13 cellular contexts compared by ENCODE assay signal in the genomic region with DNA sequence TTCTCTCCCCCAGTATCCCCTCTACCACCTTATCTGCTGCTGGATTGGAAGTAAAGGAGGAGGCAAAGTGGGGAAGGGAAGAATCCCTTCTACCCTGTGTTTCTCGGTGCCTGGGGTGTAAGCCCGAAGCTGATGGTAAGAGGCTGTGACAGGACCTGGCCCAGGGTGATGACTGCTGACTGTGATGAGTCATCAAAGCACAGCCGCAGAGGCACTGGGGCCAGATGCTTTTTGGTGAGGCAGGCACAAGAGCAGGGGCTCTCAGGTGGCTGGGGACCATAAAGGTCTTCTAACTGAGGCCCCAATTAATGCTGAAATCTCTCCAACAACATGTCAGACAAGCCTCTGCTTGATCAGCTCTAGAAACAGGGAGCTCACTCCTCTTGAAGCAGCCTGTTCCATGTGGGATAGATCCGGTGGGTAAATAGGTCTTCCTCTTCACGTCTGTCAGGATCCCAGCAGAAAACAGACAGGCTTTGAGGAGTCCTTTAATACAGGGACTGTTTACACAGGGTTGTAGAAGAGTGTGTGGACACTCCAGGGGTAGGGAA.
DNase-seq lines count a peak whose midpoint lies in the region; ATAC-seq and TF ChIP-seq lines count a peak whose summit lies in the region.
"Had no signal": no experiment of that assay in that cellular context is flagged by ENCODE, and none has a peak within 500 bp of the region (broad histone marks: within the 10 kb centered on the region; RNA-seq: fewer than 3 reads in every experiment).

No MANE protein-coding gene starts in this region.

- CTCF ChIA-PET in activated CD8-positive, alpha-beta T cell treated with anti-CD3 and anti-CD28 coated beads for 36 hours (lab: Charles Lee) = interaction anchor here (0.6 to 1.4 kb wide), 2 partner anchors 139 to 310 kb away, joined by 3 to 4 read pairs; no protein-coding TSS in a partner anchor
- CTCF ChIA-PET in activated CD8-positive, alpha-beta T cell treated with anti-CD3 and anti-CD28 coated beads, Interleukin-2, amount 10 ng/mL, durations not matched to agents 7 days and 5 days (lab: Charles Lee) = no interaction called here
- CTCF ChIA-PET in naive thymus-derived CD4-positive, alpha-beta T cell (lab: Charles Lee) = no interaction called here

- no peaks in the 10 kb centered on the region for H3K36me3 ChIP-seq in trophoblast cell (ENCODE audit: control insufficient read depth in 1 of 2, insufficient read depth in 2 of 2, low read length in 2 of 2)
- H3K36me3 ChIP-seq in left lung = no peaks in the 10 kb centered on the region
- H3K36me3 ChIP-seq in naive thymus-derived CD4-positive, alpha-beta T cell (ENCODE audit: control insufficient read depth in 2 of 3, insufficient read depth in 3 of 3, low read length in 3 of 3) = no peaks in the 10 kb centered on the region
- H3K36me3 ChIP-seq: cardiac muscle cell, lower lobe of right lung, ovary, vagina had no signal

- H3K9me3 ChIP-seq in trophoblast cell (ENCODE audit: insufficient read depth, low read depth, low read length) = peaks cover 1% of the 10 kb centered on the region
- peaks cover 0 to 9% of the 10 kb centered on the region in 2 donors for H3K9me3 ChIP-seq in left lung
- no peaks in the 10 kb centered on the region for H3K9me3 ChIP-seq in naive thymus-derived CD4-positive, alpha-beta T cell (ENCODE audit: control insufficient read depth in 2 of 3, low read length in 3 of 3)
- H3K9me3 ChIP-seq: ovary, vagina had no signal

- H3K27ac Mint-ChIP-seq in activated CD8-positive, alpha-beta T cell treated with anti-CD3 and anti-CD28 coated beads for 36 hours = no peak overlapping the region
- no peak overlapping the region for H3K27ac Mint-ChIP-seq in activated CD8-positive, alpha-beta T cell treated with anti-CD3 and anti-CD28 coated beads, Interleukin-2, amount 10 ng/mL, durations not matched to agents 7 days and 5 days
- H3K27ac Mint-ChIP-seq in naive thymus-derived CD4-positive, alpha-beta T cell = no peak overlapping the region

- no peak overlapping the region for H2BK120ac ChIP-seq in trophoblast cell (ENCODE audit: insufficient read depth, low read length, poor library complexity)

- peak; percentile 22 for DNase-seq in activated CD8-positive, alpha-beta T cell treated with anti-CD3 and anti-CD28 coated beads for 36 hours
- DNase-seq in activated CD8-positive, alpha-beta T cell treated with anti-CD3 and anti-CD28 coated beads, Interleukin-2, amount 10 ng/mL, durations not matched to agents 7 days and 5 days = no peak
- peak; percentile 28 for DNase-seq in LoVo (ENCODE audit: low spot score)
- peak; percentile 72 for DNase-seq in astrocyte of the hippocampus (ENCODE audit: low read depth, low spot score)
- peak; percentile 28 to 57 for DNase-seq in trophoblast cell
- DNase-seq in left lung = no peak
- no peak for DNase-seq in naive thymus-derived CD4-positive, alpha-beta T cell
- DNase-seq in NK-92 (lab: John Stamatoyannopoulos, UW; ENCODE audit: unreplicated experiment) = no peak
- DNase-seq: lower lobe of right lung, ovary had no signal

- H3K23ac ChIP-seq in trophoblast cell (ENCODE audit: low read length) = no peak overlapping the region

- no peak overlapping the region for H3K4me2 ChIP-seq in trophoblast cell (ENCODE audit: low read length)

- H3K4me3 Mint-ChIP-seq in activated CD8-positive, alpha-beta T cell treated with anti-CD3 and anti-CD28 coated beads for 36 hours = no peak overlapping the region
- H3K4me3 Mint-ChIP-seq in activated CD8-positive, alpha-beta T cell treated with anti-CD3 and anti-CD28 coated beads, Interleukin-2, amount 10 ng/mL, durations not matched to agents 7 days and 5 days = no peak overlapping the region
- no peak overlapping the region for H3K4me3 Mint-ChIP-seq in naive thymus-derived CD4-positive, alpha-beta T cell

- H4K91ac ChIP-seq in trophoblast cell (ENCODE audit: low read depth, low read length) = no peak overlapping the region

- no peaks in the 10 kb centered on the region for H3K79me1 ChIP-seq in trophoblast cell (ENCODE audit: low read length)

- H3K27me3 Mint-ChIP-seq in activated CD8-positive, alpha-beta T cell treated with anti-CD3 and anti-CD28 coated beads for 36 hours = peaks cover 7% of the 10 kb centered on the region
- peaks cover 34% of the 10 kb centered on the region for H3K27me3 Mint-ChIP-seq in activated CD8-positive, alpha-beta T cell treated with anti-CD3 and anti-CD28 coated beads, Interleukin-2, amount 10 ng/mL, durations not matched to agents 7 days and 5 days (ENCODE audit: low read depth)
- H3K27me3 Mint-ChIP-seq in naive thymus-derived CD4-positive, alpha-beta T cell = peaks cover 10 to 38% (median 29%) of the 10 kb centered on the region in 5 donors

- H3K9me3 Mint-ChIP-seq in activated CD8-positive, alpha-beta T cell treated with anti-CD3 and anti-CD28 coated beads for 36 hours = no peaks in the 10 kb centered on the region
- peaks cover 6% of the 10 kb centered on the region for H3K9me3 Mint-ChIP-seq in activated CD8-positive, alpha-beta T cell treated with anti-CD3 and anti-CD28 coated beads, Interleukin-2, amount 10 ng/mL, durations not matched to agents 7 days and 5 days (ENCODE audit: insufficient read depth)
- H3K9me3 Mint-ChIP-seq in naive thymus-derived CD4-positive, alpha-beta T cell = peaks cover 0 to 26% (median 4%) of the 10 kb centered on the region in 11 donors

- intact Hi-C loops in activated CD8-positive, alpha-beta T cell treated with anti-CD3 and anti-CD28 coated beads for 36 hours (cut with micrococcal nuclease) = no loop called here
- intact Hi-C loops in left lung (cut with DNase I) = no loop called here
- intact Hi-C loops in naive thymus-derived CD4-positive, alpha-beta T cell (cut with micrococcal nuclease) = no loop called here

- POLR2A ChIA-PET in activated CD8-positive, alpha-beta T cell treated with anti-CD3 and anti-CD28 coated beads for 36 hours (lab: Charles Lee) = no interaction called here
- POLR2A ChIA-PET in activated CD8-positive, alpha-beta T cell treated with anti-CD3 and anti-CD28 coated beads, Interleukin-2, amount 10 ng/mL, durations not matched to agents 7 days and 5 days (lab: Charles Lee) = no interaction called here
- POLR2A ChIA-PET in naive thymus-derived CD4-positive, alpha-beta T cell (lab: Charles Lee) = no interaction called here

- H3K9ac ChIP-seq in trophoblast cell (ENCODE audit: low read length) = no peak overlapping the region

- H4K8ac ChIP-seq in trophoblast cell (ENCODE audit: low read depth, low read length) = no peak overlapping the region

- H3K27ac ChIP-seq in trophoblast cell (ENCODE audit: low read depth, low read length) = no peak overlapping the region
- H3K27ac ChIP-seq in left lung = no peak overlapping the region
- no peak overlapping the region for H3K27ac ChIP-seq in naive thymus-derived CD4-positive, alpha-beta T cell (ENCODE audit: low read depth, low read length)
- H3K27ac ChIP-seq: C4-2B, cardiac muscle cell, lower lobe of right lung, ovary, vagina had no signal

- H3K18ac ChIP-seq in trophoblast cell (ENCODE audit: low read length) = no peak overlapping the region

- no peak overlapping the region for H3K4me3 ChIP-seq in trophoblast cell (ENCODE audit: low read depth, low read length)
- no peak overlapping the region for H3K4me3 ChIP-seq in left lung
- no peak overlapping the region for H3K4me3 ChIP-seq in naive thymus-derived CD4-positive, alpha-beta T cell (ENCODE audit: low read length)
- H3K4me3 ChIP-seq: cardiac muscle cell, lower lobe of right lung, ovary, vagina had no signal

- no peak overlapping the region for H2BK5ac ChIP-seq in trophoblast cell (ENCODE audit: low read depth, low read length, poor library complexity)

- no peak overlapping the region for H2AFZ ChIP-seq in trophoblast cell (ENCODE audit: insufficient read depth, low read length, poor library complexity)

- H3K4ac ChIP-seq in trophoblast cell (ENCODE audit: low read depth, low read length) = no peak overlapping the region

- H3K4me1 ChIP-seq in trophoblast cell (ENCODE audit: control insufficient read depth in 1 of 2, insufficient read depth in 2 of 2, low read length in 2 of 2) (peaks cover 7 to 8% of the 10 kb centered on the region in 2 experiments), left lung (no peaks in the 10 kb centered on the region)
- no peaks in the 10 kb centered on the region for H3K4me1 ChIP-seq in naive thymus-derived CD4-positive, alpha-beta T cell (ENCODE audit: control insufficient read depth in 2 of 2, insufficient read depth in 2 of 2, low read length in 2 of 2)
- H3K4me1 ChIP-seq: lower lobe of right lung, vagina had no signal

- H3K36me3 Mint-ChIP-seq in activated CD8-positive, alpha-beta T cell treated with anti-CD3 and anti-CD28 coated beads for 36 hours (ENCODE audit: low read depth) = no peaks in the 10 kb centered on the region
- H3K36me3 Mint-ChIP-seq in activated CD8-positive, alpha-beta T cell treated with anti-CD3 and anti-CD28 coated beads, Interleukin-2, amount 10 ng/mL, durations not matched to agents 7 days and 5 days (ENCODE audit: low read depth) = no peaks in the 10 kb centered on the region
- no peaks in the 10 kb centered on the region for H3K36me3 Mint-ChIP-seq in naive thymus-derived CD4-positive, alpha-beta T cell

- H3K27me3 ChIP-seq in trophoblast cell (ENCODE audit: insufficient read depth, low read length) (no peaks in the 10 kb centered on the region), left lung (peaks cover 0 to 21% of the 10 kb centered on the region in 2 donors)
- H3K27me3 ChIP-seq in naive thymus-derived CD4-positive, alpha-beta T cell (ENCODE audit: control insufficient read depth in 2 of 2, insufficient read depth in 2 of 2, low read length in 2 of 2) = no peaks in the 10 kb centered on the region
- H3K27me3 ChIP-seq: cardiac muscle cell, ovary, vagina had no signal

- TF ChIP-seq CTCF in activated CD8-positive, alpha-beta T cell treated with anti-CD3 and anti-CD28 coated beads for 36 hours (IDR thresholded peaks at IDR 0.05) = no peak
- no peak for TF ChIP-seq CTCF in left lung (IDR thresholded peaks at IDR 0.05)

- peak; percentile 42 for ATAC-seq in activated CD8-positive, alpha-beta T cell treated with anti-CD3 and anti-CD28 coated beads for 36 hours
- ATAC-seq in activated CD8-positive, alpha-beta T cell treated with anti-CD3 and anti-CD28 coated beads, Interleukin-2, amount 10 ng/mL, durations not matched to agents 7 days and 5 days = no peak
- ATAC-seq in left lung = no peak
- no peak for ATAC-seq in naive thymus-derived CD4-positive, alpha-beta T cell
- ATAC-seq: lower lobe of right lung had no signal

- no peak overlapping the region for H2AK5ac ChIP-seq in trophoblast cell (ENCODE audit: low read length)

- no CpG with 5 or more reads among the region's 5 CpGs for WGBS in trophoblast cell (ENCODE audit: extremely low coverage, insufficient coverage, insufficient read length)

- H4K12ac ChIP-seq in trophoblast cell (ENCODE audit: low read depth, low read length) = no peak overlapping the region

- H3K79me2 ChIP-seq in trophoblast cell (ENCODE audit: control insufficient read depth, insufficient read depth, low read length, poor library complexity) = no peaks in the 10 kb centered on the region

- H3K4me1 Mint-ChIP-seq in activated CD8-positive, alpha-beta T cell treated with anti-CD3 and anti-CD28 coated beads for 36 hours (ENCODE audit: low read depth) = no peaks in the 10 kb centered on the region
- peaks cover 2% of the 10 kb centered on the region for H3K4me1 Mint-ChIP-seq in activated CD8-positive, alpha-beta T cell treated with anti-CD3 and anti-CD28 coated beads, Interleukin-2, amount 10 ng/mL, durations not matched to agents 7 days and 5 days (ENCODE audit: low read depth)
- H3K4me1 Mint-ChIP-seq in naive thymus-derived CD4-positive, alpha-beta T cell = no peaks in the 10 kb centered on the region

- H3K14ac ChIP-seq in trophoblast cell (ENCODE audit: low read length) = no peak overlapping the region

- no peak overlapping the region for H2BK12ac ChIP-seq in trophoblast cell (ENCODE audit: low read length)

Comparison
In these comparisons a context has a peak if more than half of its experiments do, and no peak if none do; other contexts are left out.
1. DNase-seq: peak in activated CD8-positive, alpha-beta T cell treated with anti-CD3 and anti-CD28 coated beads for 36 hours (single experiment), LoVo (single experiment), astrocyte of the hippocampus (single experiment) and trophoblast cell (2 of 2); none in activated CD8-positive, alpha-beta T cell treated with anti-CD3 and anti-CD28 coated beads, Interleukin-2, amount 10 ng/mL, durations not matched to agents 7 days and 5 days (single experiment), left lung (0 of 2), naive thymus-derived CD4-positive, alpha-beta T cell (0 of 9) and NK-92 (single experiment).